ENCODE assay signal across 23 cellular contexts in the genomic region with DNA sequence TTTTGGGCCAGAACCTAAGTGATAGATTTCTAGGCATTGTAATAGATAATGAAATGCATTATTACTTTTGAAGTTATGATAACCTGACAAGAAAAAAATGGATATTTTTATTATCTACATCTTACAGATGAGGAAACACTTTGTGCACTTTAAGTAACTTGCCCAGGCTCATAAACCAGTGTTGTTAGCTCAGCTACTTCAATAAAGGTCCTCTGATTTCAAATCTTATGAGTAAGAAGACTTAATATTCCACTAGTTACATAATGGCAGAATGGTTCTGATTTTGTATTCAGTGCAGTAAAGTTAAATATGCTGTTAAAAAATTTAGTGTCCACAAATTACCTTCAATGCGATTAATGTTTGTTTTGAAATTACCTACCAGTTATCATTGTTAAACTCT.
"Had no signal": no experiment of that assay in that cellular context is flagged by ENCODE, and none has a peak within 500 bp of the region (broad histone marks: within the 10 kb centered on the region; RNA-seq: fewer than 3 reads in every experiment).

No MANE protein-coding gene starts in this region.

- H3K9me3 Mint-ChIP-seq: activated CD4-positive, alpha-beta memory T cell treated with anti-CD3 and anti-CD28 coated beads, Interleukin-2, amount 10 ng/mL, durations not matched to agents 7 days and 5 days; activated naive CD4-positive, alpha-beta T cell treated with anti-CD3 and anti-CD28 coated beads, Interleukin-2, amount 50 U/mL, for 24 hours; activated T-cell treated with anti-CD3 and anti-CD28 coated beads, Interleukin-2, amount 50 U/mL, for 72 hours; brain; memory B cell; natural killer cell treated with Interleukin-12 subunit alpha and Interleukin-12 subunit beta and Interleukin-15 and Interleukin-18, amount 100 ng/mL, for 72 hours; type B pancreatic cell had no signal

- H3K27me3 Mint-ChIP-seq: activated CD4-positive, alpha-beta memory T cell treated with anti-CD3 and anti-CD28 coated beads, Interleukin-2, amount 10 ng/mL, durations not matched to agents 7 days and 5 days; activated naive CD4-positive, alpha-beta T cell treated with anti-CD3 and anti-CD28 coated beads, Interleukin-2, amount 50 U/mL, for 24 hours; brain; memory B cell; natural killer cell treated with Interleukin-12 subunit alpha and Interleukin-12 subunit beta and Interleukin-15 and Interleukin-18, amount 100 ng/mL, for 72 hours; T-helper 17 cell; type B pancreatic cell had no signal

- H3K4me3 Mint-ChIP-seq: activated CD4-positive, alpha-beta memory T cell treated with anti-CD3 and anti-CD28 coated beads, Interleukin-2, amount 10 ng/mL, durations not matched to agents 7 days and 5 days; activated naive CD4-positive, alpha-beta T cell treated with anti-CD3 and anti-CD28 coated beads, Interleukin-2, amount 50 U/mL, for 24 hours; activated T-cell treated with anti-CD3 and anti-CD28 coated beads, Interleukin-2, amount 50 U/mL, for 72 hours; brain; memory B cell; natural killer cell treated with Interleukin-12 subunit alpha and Interleukin-12 subunit beta and Interleukin-15 and Interleukin-18, amount 100 ng/mL, for 72 hours; T-helper 17 cell; type B pancreatic cell had no signal

- H3K4me1 ChIP-seq: parathyroid adenoma had no signal

- H3K4me3 ChIP-seq: thoracic aorta had no signal

- H3K79me2 ChIP-seq: parathyroid adenoma had no signal

- H2AFZ ChIP-seq: parathyroid adenoma had no signal

- H3K9ac ChIP-seq: parathyroid adenoma had no signal

- H3K27ac ChIP-seq: parathyroid adenoma, thoracic aorta had no signal

- ATAC-seq: activated T-cell treated with anti-CD3 and anti-CD28 coated beads, Interleukin-2, amount 50 U/mL, for 72 hours; esophagus mucosa; natural killer cell treated with Interleukin-12 subunit alpha and Interleukin-12 subunit beta and Interleukin-15 and Interleukin-18, amount 100 ng/mL, for 72 hours; right cardiac atrium; T-helper 17 cell had no signal

- DNase-seq: activated CD4-positive, alpha-beta memory T cell treated with anti-CD3 and anti-CD28 coated beads, Interleukin-2, amount 10 ng/mL, durations not matched to agents 7 days and 5 days; activated CD4-positive, alpha-beta T cell treated with anti-CD3 and anti-CD28 coated beads for 4 hours; activated CD4-positive, CD25-positive, alpha-beta regulatory T cell; activated effector memory CD4-positive, alpha-beta T cell treated with Interleukin-2 at 50 U/mL for 16 hours; activated T-cell treated with anti-CD3 and anti-CD28 coated beads, Interleukin-2, amount 50 U/mL, for 72 hours; anterior cingulate cortex; caudate nucleus; effector memory CD4-positive, alpha-beta T cell; foreskin melanocyte; glutamatergic neuron; hippocampal formation; right cardiac atrium; stimulated activated CD4-positive, alpha-beta T cell treated with anti-CD3 and anti-CD28 coated beads, Interleukin-4, amount 100 ng/mL, for 1 hour; stimulated activated naive CD4-positive, alpha-beta T cell; T-helper 17 cell had no signal

- H3K27ac Mint-ChIP-seq: activated CD4-positive, alpha-beta memory T cell treated with anti-CD3 and anti-CD28 coated beads, Interleukin-2, amount 10 ng/mL, durations not matched to agents 7 days and 5 days; activated naive CD4-positive, alpha-beta T cell treated with anti-CD3 and anti-CD28 coated beads, Interleukin-2, amount 50 U/mL, for 24 hours; activated T-cell treated with anti-CD3 and anti-CD28 coated beads, Interleukin-2, amount 50 U/mL, for 72 hours; brain; memory B cell; natural killer cell treated with Interleukin-12 subunit alpha and Interleukin-12 subunit beta and Interleukin-15 and Interleukin-18, amount 100 ng/mL, for 72 hours; T-helper 17 cell; type B pancreatic cell had no signal

- H3K9me3 ChIP-seq: thoracic aorta had no signal

- H3K36me3 ChIP-seq: thoracic aorta had no signal

- H3K4me1 Mint-ChIP-seq: activated CD4-positive, alpha-beta memory T cell treated with anti-CD3 and anti-CD28 coated beads, Interleukin-2, amount 10 ng/mL, durations not matched to agents 7 days and 5 days; activated naive CD4-positive, alpha-beta T cell treated with anti-CD3 and anti-CD28 coated beads, Interleukin-2, amount 50 U/mL, for 24 hours; memory B cell had no signal

- H3K36me3 Mint-ChIP-seq: brain; natural killer cell treated with Interleukin-12 subunit alpha and Interleukin-12 subunit beta and Interleukin-15 and Interleukin-18, amount 100 ng/mL, for 72 hours; type B pancreatic cell had no signal
